Comparison of ENCODE assay signal across 23 cellular contexts in genomic region chr17:69928586-69928985, GRCh38.
"Had no signal": no experiment of that assay in that cellular context is flagged by ENCODE, and none has a peak within 500 bp of the region (broad histone marks: within the 10 kb centered on the region; RNA-seq: fewer than 3 reads in every experiment).

No MANE protein-coding gene starts in this region.

- H3K4me1 ChIP-seq: lower lobe of right lung, upper lobe of right lung had no signal

- H3K27ac ChIP-seq: cardiac muscle cell, dorsolateral prefrontal cortex, epithelial cell of prostate, lower lobe of right lung, upper lobe of right lung had no signal

- H3K27me3 ChIP-seq: cardiac muscle cell, dorsolateral prefrontal cortex, upper lobe of right lung had no signal

- ATAC-seq: left colon; lower lobe of right lung; stimulated activated naive B cell treated with anti-CD40 and anti-IgM and Interleukin-4, amounts not matched to agents 10 μg/mL and 1 μg/mL and 100 μg/mL, for 72 hours; upper lobe of right lung; WTC11 had no signal

- H3K9me3 ChIP-seq: lower lobe of right lung, upper lobe of right lung had no signal

- H3K4me3 ChIP-seq: cardiac muscle cell, dorsolateral prefrontal cortex, lower lobe of right lung, upper lobe of right lung had no signal

- H3K36me3 ChIP-seq: cardiac muscle cell, lower lobe of right lung, upper lobe of right lung had no signal

- DNase-seq: activated CD4-positive, alpha-beta memory T cell treated with anti-CD3 and anti-CD28 coated beads for 36 hours; activated CD4-positive, alpha-beta T cell treated with anti-CD3 and anti-CD28 coated beads for 4 hours; activated naive CD8-positive, alpha-beta T cell treated with anti-CD3 and anti-CD28 coated beads for 36 hours; activated T-cell treated with anti-CD3 and anti-CD28 coated beads for 4 hours; amniotic stem cell; dorsolateral prefrontal cortex; endodermal cell; foreskin fibroblast; glutamatergic neuron; hypothalamus; islet precursor cell; left colon; lower lobe of right lung; midbrain; nephron progenitor cell; nucleus accumbens; posterior cingulate gyrus; retina; stimulated activated naive B cell treated with anti-CD40 and anti-IgM and Interleukin-4, amounts not matched to agents 10 μg/mL and 1 μg/mL and 100 μg/mL, for 72 hours; upper lobe of right lung had no signal
